In genomic region chr18:24068945-24069693, GRCh38 we compare ENCODE assay signal across 25 cellular contexts. TPM values are rescaled to one million over a fixed set of nuclear protein-coding genes. Genes with fewer than 3 reads are reported as not detected.
DNase-seq lines count a peak whose midpoint lies in the region; ATAC-seq and TF ChIP-seq lines count a peak whose summit lies in the region.
"Had no signal": no experiment of that assay in that cellular context is flagged by ENCODE, and none has a peak within 500 bp of the region (broad histone marks: within the 10 kb centered on the region; RNA-seq: fewer than 3 reads in every experiment).

No MANE protein-coding gene starts in this region.

- H3K4me1 ChIP-seq in gastrocnemius medialis, result peaks cover 0 to 5% of the 10 kb centered on the region in 2 donors
- H3K4me1 ChIP-seq: left ventricle myocardium inferior, neural progenitor cell had no signal

- in situ Hi-C loops in gastrocnemius medialis (cut with MboI; ENCODE audit: low sequenced_read_pairs in 4 of 4), result no loop called here

- H3K9me3 Mint-ChIP-seq in glutamatergic neuron (ENCODE audit: unreplicated experiment) (no peaks in the 10 kb centered on the region), osteocyte (ENCODE audit: unreplicated experiment) (no peaks in the 10 kb centered on the region)
- H3K9me3 Mint-ChIP-seq: CD4-positive, CD25-positive, alpha-beta regulatory T cell; neural progenitor cell had no signal

- peaks cover 7% of the 10 kb centered on the region for H3K36me3 Mint-ChIP-seq in T-helper 17 cell (ENCODE audit: low read depth)
- peaks cover 6% of the 10 kb centered on the region for H3K36me3 Mint-ChIP-seq in glutamatergic neuron (ENCODE audit: unreplicated experiment)
- H3K36me3 Mint-ChIP-seq in osteocyte (ENCODE audit: unreplicated experiment), result peaks cover 10% of the 10 kb centered on the region

- no peaks in the 10 kb centered on the region for H3K36me3 ChIP-seq in gastrocnemius medialis
- H3K36me3 ChIP-seq: neural progenitor cell had no signal

- intact Hi-C loops in gastrocnemius medialis (cut with DNase I; ENCODE audit: low total_unique reads), result no loop called here

- H3K4me3 Mint-ChIP-seq in T-helper 17 cell, result no peak overlapping the region
- H3K4me3 Mint-ChIP-seq in glutamatergic neuron (ENCODE audit: unreplicated experiment), result no peak overlapping the region
- H3K4me3 Mint-ChIP-seq in osteocyte (ENCODE audit: unreplicated experiment), result no peak overlapping the region
- H3K4me3 Mint-ChIP-seq: activated CD4-positive, alpha-beta T cell treated with anti-CD3 and anti-CD28 coated beads, Interleukin-2, amount 10 ng/mL, durations not matched to agents 24 days and 14 days; central memory CD8-positive, alpha-beta T cell; neural progenitor cell; T-cell had no signal

- TF ChIP-seq POLR2A in gastrocnemius medialis (IDR thresholded peaks at IDR 0.05), result no peak

- peaks cover 36% of the 10 kb centered on the region for H3K4me1 Mint-ChIP-seq in T-helper 17 cell
- H3K4me1 Mint-ChIP-seq in glutamatergic neuron (ENCODE audit: low read depth, unreplicated experiment), result peaks cover 14% of the 10 kb centered on the region
- peaks cover 2% of the 10 kb centered on the region for H3K4me1 Mint-ChIP-seq in osteocyte (ENCODE audit: unreplicated experiment)
- H3K4me1 Mint-ChIP-seq: neural progenitor cell had no signal

- no peak overlapping the region for H3K4me3 ChIP-seq in gastrocnemius medialis
- H3K4me3 ChIP-seq: left ventricle myocardium inferior, neural progenitor cell, smooth muscle cell, vagina had no signal

- no peaks in the 10 kb centered on the region for H3K9me3 ChIP-seq in T-helper 17 cell (ENCODE audit: control insufficient read depth, low read length, poor library complexity, severe bottlenecking)
- no peaks in the 10 kb centered on the region for H3K9me3 ChIP-seq in gastrocnemius medialis
- H3K9me3 ChIP-seq: left ventricle myocardium inferior, vagina had no signal

- ATAC-seq in T-helper 17 cell, result peak; percentile 45
- ATAC-seq in gastrocnemius medialis, result peak; percentile 36 to 75
- ATAC-seq: T-cell had no signal

- H3K27me3 ChIP-seq in gastrocnemius medialis, result no peaks in the 10 kb centered on the region
- H3K27me3 ChIP-seq: neural progenitor cell, vagina had no signal

- DNase-seq in NCI-H2171 treated with DMSO at 0.1 percent for 48 hours (lab: John Stamatoyannopoulos, UW) (peak; percentile 64), NCI-H2171 (lab: John Stamatoyannopoulos, UW) (no peak), NCI-H1436 treated with DMSO at 0.1 percent for 48 hours (lab: John Stamatoyannopoulos, UW) (peak; percentile 36), T-helper 17 cell (no peak), gastrocnemius medialis (no peak), glutamatergic neuron (no peak), dermis blood vessel endothelial cell (no peak), osteocyte (ENCODE audit: extremely low spot score, unreplicated experiment) (no peak)
- DNase-seq: ACHN; activated CD4-positive, alpha-beta T cell treated with anti-CD3 and anti-CD28 coated beads, Interleukin-2, amount 10 ng/mL, durations not matched to agents 24 days and 14 days; activated CD8-positive, alpha-beta memory T cell treated with anti-CD3 and anti-CD28 coated beads, Interleukin-2, amount 50 U/mL, for 48 hours; activated gamma-delta T cell treated with Interleukin-2 at 50 U/mL for 16 hours; aorta; CD4-positive, CD25-positive, alpha-beta regulatory T cell; erythroblast; KBM-7; left ventricle myocardium inferior; NCI-H510A treated with DMSO at 0.1 percent for 48 hours; Right ventricle myocardium superior; stimulated activated CD4-positive, alpha-beta T cell treated with anti-CD3 and anti-CD28 coated beads, Interleukin-4, amount 100 ng/mL, for 4 hours; T-cell had no signal

- TF ChIP-seq CTCF in gastrocnemius medialis (IDR thresholded peaks at IDR 0.05 in 4 of 5, conservative IDR thresholded peaks at IDR 0.05 in 1 of 5) (no peak), glutamatergic neuron (IDR thresholded peaks at IDR 0.05; ENCODE audit: partially characterized antibody, unreplicated experiment) (no peak), osteocyte (IDR thresholded peaks at IDR 0.05) (no peak)

- H3K27me3 Mint-ChIP-seq in T-helper 17 cell (no peaks in the 10 kb centered on the region), glutamatergic neuron (ENCODE audit: unreplicated experiment) (peaks cover 2% of the 10 kb centered on the region), osteocyte (ENCODE audit: unreplicated experiment) (no peaks in the 10 kb centered on the region)
- H3K27me3 Mint-ChIP-seq: activated CD4-positive, alpha-beta T cell treated with anti-CD3 and anti-CD28 coated beads, Interleukin-2, amount 10 ng/mL, durations not matched to agents 24 days and 14 days; CD4-positive, CD25-positive, alpha-beta regulatory T cell; central memory CD8-positive, alpha-beta T cell; T-cell had no signal

- H3K27ac ChIP-seq in gastrocnemius medialis, result no peak overlapping the region
- H3K27ac ChIP-seq: left ventricle myocardium inferior, neural progenitor cell, vagina had no signal

- H3K27ac Mint-ChIP-seq in T-helper 17 cell (peak overlapping the region; percentile 94), glutamatergic neuron (ENCODE audit: unreplicated experiment) (no peak overlapping the region), osteocyte (ENCODE audit: unreplicated experiment) (no peak overlapping the region)
- H3K27ac Mint-ChIP-seq: neural progenitor cell had no signal

RNA-seq across cellular contexts. Expression of gene TTC39C, which starts 54.6 kb away (rescaled TPM):
- total RNA-seq in T-helper 17 cell (100 to 1,000 TPM; 187 to 226 TPM), gastrocnemius medialis (1 to 10 TPM in 3 of 4 donors, under 1 TPM in 1; 0.71 to 1.8 (median 1.5) TPM), glutamatergic neuron (ENCODE audit: unreplicated experiment) (29.2 TPM), dermis blood vessel endothelial cell (2.0 TPM in 2 replicates), osteocyte (10.9 and 11.2 TPM in 2 replicates)

Comparison
In these comparisons a context has a peak if more than half of its experiments do, and no peak if none do; other contexts are left out.
1. DNase-seq: peak in NCI-H2171 treated with DMSO at 0.1 percent for 48 hours (single experiment) and NCI-H1436 treated with DMSO at 0.1 percent for 48 hours (single experiment); none in NCI-H2171 (single experiment), T-helper 17 cell (0 of 3), gastrocnemius medialis (0 of 2), glutamatergic neuron (single experiment), dermis blood vessel endothelial cell (single experiment) and osteocyte (single experiment).